In genomic region chr3:52534281-52535183, GRCh38 we compare ENCODE assay signal across 8 cellular contexts. TPM values are rescaled to one million over a fixed set of nuclear protein-coding genes. Genes with fewer than 3 reads are reported as not detected.
DNase-seq lines count a peak whose midpoint lies in the region; ATAC-seq and TF ChIP-seq lines count a peak whose summit lies in the region.

No MANE protein-coding gene starts in this region.

- H3K27me3 ChIP-seq in H7 (ENCODE audit: control insufficient read depth, insufficient read depth, low read length) (no peaks in the 10 kb centered on the region), WERI-Rb-1 (ENCODE audit: insufficient read depth, low read depth, severe bottlenecking) (no peaks in the 10 kb centered on the region)

- no peaks in the 10 kb centered on the region for H3K9me3 ChIP-seq in WERI-Rb-1 (ENCODE audit: severe bottlenecking)

- peak overlapping the region; percentile 81 for H3K27ac Mint-ChIP-seq in osteocyte (ENCODE audit: unreplicated experiment)

- no peaks in the 10 kb centered on the region for H3K27me3 Mint-ChIP-seq in osteocyte (ENCODE audit: unreplicated experiment)

- H3K4me3 ChIP-seq in H7 (ENCODE audit: insufficient read depth, low read depth, low read length) = peak overlapping the region; percentile 71
- H3K4me3 ChIP-seq in WERI-Rb-1 (ENCODE audit: low read depth, low read length) = peak overlapping the region; percentile 56
- H3K4me3 ChIP-seq in fibroblast of mammary gland (ENCODE audit: control insufficient read depth, low read depth, low read length) = peak overlapping the region; percentile 60

- H3K9me3 Mint-ChIP-seq in osteocyte (ENCODE audit: unreplicated experiment) = no peaks in the 10 kb centered on the region

- no peaks in the 10 kb centered on the region; the same call in 1 of the 2 replicates for H3K36me3 ChIP-seq in H7 (replicated peaks; ENCODE audit: control insufficient read depth, insufficient read depth, low read length)
- peaks cover 19% of the 10 kb centered on the region for H3K36me3 ChIP-seq in WERI-Rb-1

- peaks cover 49% of the 10 kb centered on the region for H3K4me1 Mint-ChIP-seq in osteocyte (ENCODE audit: unreplicated experiment)

- no peak for ATAC-seq in GM21390 (IDR thresholded peaks at IDR 0.05; ENCODE audit: unreplicated experiment)
- no peak for ATAC-seq in HG03045 (IDR thresholded peaks at IDR 0.05; ENCODE audit: unreplicated experiment)

- no peak for TF ChIP-seq CTCF in WERI-Rb-1 (IDR thresholded peaks at IDR 0.05; ENCODE audit: low read depth, low read length)
- TF ChIP-seq CTCF in fibroblast of mammary gland (conservative IDR thresholded peaks at IDR 0.05; ENCODE audit: control insufficient read depth, insufficient read depth, low read depth, low read length) = no peak
- no peak for TF ChIP-seq CTCF in osteocyte (IDR thresholded peaks at IDR 0.05)

- peaks cover 14% of the 10 kb centered on the region for H3K36me3 Mint-ChIP-seq in osteocyte (ENCODE audit: unreplicated experiment)

- DNase-seq in AG20443 (ENCODE audit: low spot score) (peak; percentile 41), H7 (peak; percentile 77), WERI-Rb-1 (peak; percentile 67), fibroblast of mammary gland (ENCODE audit: low read depth) (peak; percentile 58), osteocyte (ENCODE audit: extremely low spot score, unreplicated experiment) (peak; percentile 81), NCI-H524 treated with DMSO at 0.1 percent for 48 hours (lab: John Stamatoyannopoulos, UW) (no peak)

- peak overlapping the region; percentile 87 for H3K4me3 Mint-ChIP-seq in osteocyte (ENCODE audit: unreplicated experiment)

- peak overlapping the region; percentile 90 for H3K27ac ChIP-seq in WERI-Rb-1

RNA-seq across cellular contexts. Expression of gene NT5DC2, which starts 0.9 kb away (rescaled TPM):
- 302 and 311 TPM in 2 replicates for total RNA-seq in H7 (2014; rRNA removed; shearing (Covaris generic))
- total RNA-seq in osteocyte = 178 and 188 TPM in 2 replicates

RNA-seq across cellular contexts. Expression of gene UQCC5, which starts 1.9 kb away (rescaled TPM):
- 17.0 and 21.5 TPM in 2 replicates for total RNA-seq in H7 (2014; rRNA removed; shearing (Covaris generic))
- total RNA-seq in osteocyte = 18.4 and 18.6 TPM in 2 replicates

RNA-seq across cellular contexts. Expression of gene STAB1, which starts 39.4 kb away (rescaled TPM):
- 0.52 and 1.3 TPM in 2 replicates for total RNA-seq in H7 (2014; rRNA removed; shearing (Covaris generic))
- total RNA-seq in osteocyte = not detected in 2 replicates
